ENCODE assay signal across 8 cellular contexts in the genomic region with DNA sequence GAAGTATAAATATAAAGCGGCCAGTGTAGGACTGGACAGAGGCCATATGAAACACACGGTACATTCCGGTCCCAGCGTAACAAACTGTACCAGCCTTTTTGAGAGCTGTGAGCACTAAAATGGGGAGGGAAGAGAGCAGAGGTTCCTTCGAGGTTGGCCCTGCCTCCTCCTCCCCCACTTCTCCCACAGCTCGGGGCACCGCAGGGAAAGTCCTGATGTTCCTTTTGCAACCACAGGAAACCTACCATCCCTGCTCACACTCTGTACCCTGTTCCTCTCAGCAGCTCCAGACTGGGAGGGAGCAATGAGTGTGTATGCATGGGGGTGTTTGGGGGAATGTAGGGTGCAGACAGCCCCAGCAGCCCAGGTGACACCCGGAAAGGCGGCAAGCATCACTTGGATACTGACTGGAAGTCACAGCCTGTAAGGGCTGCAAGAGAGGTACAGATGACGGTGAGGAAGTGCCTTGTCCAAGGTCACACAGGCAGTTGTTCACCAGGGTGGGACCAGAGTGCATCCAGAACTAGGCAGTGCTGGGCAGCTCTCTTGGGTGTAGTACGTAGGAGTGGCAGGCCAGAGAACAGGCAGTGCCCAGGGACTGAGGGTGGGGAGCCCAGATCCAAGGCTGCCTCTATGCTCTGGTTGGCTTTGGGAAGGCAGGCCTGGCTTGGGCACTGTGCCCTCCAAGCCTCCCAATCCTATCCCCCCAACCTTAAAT. TPM values are rescaled to one million over a fixed set of nuclear protein-coding genes. Genes with fewer than 3 reads are reported as not detected.
DNase-seq lines count a peak whose midpoint lies in the region; ATAC-seq and TF ChIP-seq lines count a peak whose summit lies in the region.

No MANE protein-coding gene starts in this region.

- peaks cover 68 to 100% (median 84%) of the 10 kb centered on the region in 3 donors for H3K4me1 ChIP-seq in esophagus squamous epithelium

- H3K9me3 ChIP-seq in esophagus squamous epithelium, result no peaks in the 10 kb centered on the region

- no peak for ATAC-seq in HG03135 (IDR thresholded peaks at IDR 0.05; ENCODE audit: unreplicated experiment)

- peak in 2 of 4 donors; percentile 44 to 55 for TF ChIP-seq POLR2A in esophagus squamous epithelium (IDR thresholded peaks at IDR 0.05)

- H3K36me3 Mint-ChIP-seq in HFFc6 (ENCODE audit: low read depth), result no peaks in the 10 kb centered on the region

- H3K9me3 Mint-ChIP-seq in HFFc6, result no peaks in the 10 kb centered on the region

- peaks cover 1% of the 10 kb centered on the region for H3K27me3 Mint-ChIP-seq in HFFc6 (ENCODE audit: insufficient read depth)

- peak overlapping the region; percentile 99 to 100 (median 100) for H3K27ac ChIP-seq in esophagus squamous epithelium

- DNase-seq in CD1c-positive myeloid dendritic cell (ENCODE audit: extremely low spot score) (peak; percentile 84), OCI-M1 (lab: John Stamatoyannopoulos, UW) (peak; percentile 64), esophagus squamous epithelium (lab: John Stamatoyannopoulos, UW) (no peak), occipital lobe (lab: John Stamatoyannopoulos, UW) (peak; percentile 78), activated gamma-delta T cell treated with Interleukin-2 at 50 U/mL for 16 hours (no peak), SW480 (ENCODE audit: low spot score) (no peak), HFFc6 (no peak)

- no peak overlapping the region for H3K27ac Mint-ChIP-seq in HFFc6

- 18 to 44% methylated on average over 8 to 9 of the region's 11 CpGs for WGBS in esophagus squamous epithelium, 2 donors

- no peaks in the 10 kb centered on the region for H3K27me3 ChIP-seq in esophagus squamous epithelium

- no peak overlapping the region for H3K4me3 Mint-ChIP-seq in HFFc6

- peak overlapping the region in 3 of 4 donors; percentile 2 to 73 (median 53) for H3K4me3 ChIP-seq in esophagus squamous epithelium

- intact Hi-C loops in esophagus squamous epithelium (cut with DNase I), result loop anchor here (5.0 kb wide), 2 partner anchors 34 to 124 kb away; no protein-coding TSS in a partner anchor

- H3K4me1 Mint-ChIP-seq in HFFc6 (ENCODE audit: low read depth), result peaks cover 27% of the 10 kb centered on the region

- TF ChIP-seq CTCF in esophagus squamous epithelium (IDR thresholded peaks at IDR 0.05) (peak in 1 of 6 experiments; percentile 7), HFFc6 (IDR thresholded peaks at IDR 0.05) (no peak)

- H3K36me3 ChIP-seq in esophagus squamous epithelium, result no peaks in the 10 kb centered on the region

RNA-seq across cellular contexts. Expression of a gene that starts 11.0 kb away (rescaled TPM):
- total RNA-seq in esophagus squamous epithelium (1 to 10 TPM in 1 of 4 donors, under 1 TPM in 1, not detected in 2; 0.26 to 1.5 TPM), occipital lobe (0.47 TPM)
- total RNA-seq in HFFc6 (2021; fragmentation: NEBNext Ultra II Directional; extraction: Animal tissue kit (Norgen Biotek cat#: 25700)), result under 1 TPM in 4 of 6 experiments, not detected in 2; 0.17 to 0.33 (median 0.27) TPM

RNA-seq across cellular contexts. Expression of a gene that starts 37.2 kb away (rescaled TPM):
- 100 to 1,000 TPM in 2 of 4 donors, 10 to 100 TPM in 2; 65.0 to 273 (median 103) TPM for total RNA-seq in esophagus squamous epithelium
- total RNA-seq in occipital lobe, result 3.1 TPM
- 10 to 100 TPM in 5 of 6 experiments, 1 to 10 TPM in 1; 7.6 to 12.9 (median 11.8) TPM for total RNA-seq in HFFc6 (2021; fragmentation: NEBNext Ultra II Directional; extraction: Animal tissue kit (Norgen Biotek cat#: 25700))

RNA-seq across cellular contexts. Expression of a gene that starts 50.5 kb away (rescaled TPM):
- total RNA-seq in esophagus squamous epithelium (not detected), occipital lobe (not detected)
- not detected for total RNA-seq in HFFc6 (2021; fragmentation: NEBNext Ultra II Directional; extraction: Animal tissue kit (Norgen Biotek cat#: 25700))

RNA-seq across cellular contexts. Expression of a gene that starts 54.9 kb away (rescaled TPM):
- total RNA-seq in esophagus squamous epithelium (not detected), occipital lobe (not detected)
- total RNA-seq in HFFc6 (2021; fragmentation: NEBNext Ultra II Directional; extraction: Animal tissue kit (Norgen Biotek cat#: 25700)), result not detected

Comparison
In these comparisons a context has a peak if more than half of its experiments do, and no peak if none do; other contexts are left out.
1. DNase-seq: peak in CD1c-positive myeloid dendritic cell (single experiment), OCI-M1 (single experiment) and occipital lobe (single experiment); none in esophagus squamous epithelium (single experiment), activated gamma-delta T cell treated with Interleukin-2 at 50 U/mL for 16 hours (single experiment), SW480 (single experiment) and HFFc6 (single experiment).
2. RNA of a gene that starts 37.2 kb away (total RNA-seq): 65.0 to 273 TPM in esophagus squamous epithelium; 7.6 to 12.9 TPM in HFFc6 and 3.1 TPM in occipital lobe (single experiment); every median in the first group is over 4 times any median in the second.